In the genomic region with DNA sequence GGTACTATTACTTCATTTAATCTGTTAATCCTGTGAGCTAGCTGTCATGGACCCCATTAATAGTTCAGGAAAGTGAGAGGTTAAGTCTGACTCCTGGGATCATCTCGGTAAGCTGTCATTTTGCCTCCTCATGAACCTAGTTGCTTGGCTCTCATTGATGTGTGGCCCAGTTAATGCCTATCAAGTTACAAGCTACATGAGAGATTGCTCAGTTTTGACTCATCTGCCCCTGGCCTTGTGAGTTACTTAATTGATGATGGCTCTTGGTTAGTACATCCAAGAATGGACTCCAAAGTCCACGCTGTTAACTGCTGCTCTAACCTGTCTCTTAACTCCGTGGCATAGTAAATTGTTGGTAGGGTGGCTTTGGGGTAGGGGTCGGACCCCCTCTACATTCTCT, we compare ENCODE assay signal across 10 cellular contexts. TPM values are rescaled to one million over a fixed set of nuclear protein-coding genes. Genes with fewer than 3 reads are reported as not detected.
DNase-seq lines count a peak whose midpoint lies in the region; ATAC-seq and TF ChIP-seq lines count a peak whose summit lies in the region.
"Had no signal": no experiment of that assay in that cellular context is flagged by ENCODE, and none has a peak within 500 bp of the region (broad histone marks: within the 10 kb centered on the region; RNA-seq: fewer than 3 reads in every experiment).

No MANE protein-coding gene starts in this region.

- TF ChIP-seq CTCF in GM23338 (conservative IDR thresholded peaks at IDR 0.05; ENCODE audit: low read depth in 2 of 2) (no peak), WTC11 (IDR thresholded peaks at IDR 0.05) (no peak), hepatocyte (IDR thresholded peaks at IDR 0.05; ENCODE audit: poor library complexity) (no peak)

- H3K27ac Mint-ChIP-seq in GM23338 (peak overlapping the region; percentile 74; the same call in 1 of the 2 replicates), WTC11 (peak overlapping the region; percentile 63; the same call in 1 of the 2 replicates)

- H3K4me1 Mint-ChIP-seq in GM23338, result peaks cover 78% of the 10 kb centered on the region
- H3K4me1 Mint-ChIP-seq in WTC11, result peaks cover 81% of the 10 kb centered on the region

- 83% methylated on average over 4 of the region's 4 CpGs for WGBS in hepatocyte (ENCODE audit: low lambda C conversion rate, missing lambda C conversion rate)

- peaks cover 21% of the 10 kb centered on the region for H3F3A ChIP-seq in GM23338 (replicated peaks; ENCODE audit: low read depth)

- in situ Hi-C loops in ACHN (cut with HindIII; ENCODE audit: low pct_ligation_motif_present, low pct_unique_long_range_greater_than_20kb, low sequenced_read_pairs), result no loop called here

- H3K27me3 ChIP-seq in GM23338 (ENCODE audit: insufficient read depth), result no peaks in the 10 kb centered on the region
- H3K27me3 ChIP-seq in hepatocyte, result no peaks in the 10 kb centered on the region

- ATAC-seq in GM23338 (no peak), WTC11 (no peak), GM19452 (IDR thresholded peaks at IDR 0.05; ENCODE audit: unreplicated experiment) (no peak), GM21576 (IDR thresholded peaks at IDR 0.05; ENCODE audit: unreplicated experiment) (no peak), GM18907 (IDR thresholded peaks at IDR 0.05; ENCODE audit: unreplicated experiment) (no peak)

- H3K4me1 ChIP-seq in GM23338 (ENCODE audit: insufficient read depth), result peaks cover 89% of the 10 kb centered on the region
- peaks cover 34% of the 10 kb centered on the region for H3K4me1 ChIP-seq in hepatocyte (ENCODE audit: insufficient read depth)

- H3K27me3 Mint-ChIP-seq in GM23338 (ENCODE audit: insufficient read depth, low read depth, poor library complexity) (peaks cover 14% of the 10 kb centered on the region), WTC11 (ENCODE audit: low read depth) (no peaks in the 10 kb centered on the region)

- CTCF ChIA-PET in WTC11 (lab: Charles Lee), result interaction anchor here (1.4 kb wide), 1 partner anchor 129 kb away, joined by 3 read pairs; no protein-coding TSS in a partner anchor

- no peak overlapping the region for H3K4me3 Mint-ChIP-seq in GM23338
- H3K4me3 Mint-ChIP-seq in WTC11, result no peak overlapping the region
- H3K4me3 Mint-ChIP-seq: activated T-cell treated with anti-CD3 and anti-CD28 coated beads, Interleukin-2, amount 50 U/mL, for 4 hours had no signal

- peak; percentile 62 for DNase-seq in ACHN
- no peak for DNase-seq in GM23338 (ENCODE audit: low spot score)
- DNase-seq in WTC11 (ENCODE audit: low spot score), result no peak
- peak; percentile 57 for DNase-seq in hepatocyte (ENCODE audit: low spot score)
- DNase-seq in stimulated activated CD4-positive, alpha-beta T cell treated with anti-CD3 and anti-CD28 coated beads, Interleukin-4, amount 100 ng/mL, for 24 hours, result no peak
- DNase-seq: activated T-cell treated with anti-CD3 and anti-CD28 coated beads, Interleukin-2, amount 50 U/mL, for 4 hours; NCI-H1417 treated with DMSO at 0.1 percent for 48 hours had no signal

- POLR2A ChIA-PET in WTC11 (lab: Charles Lee), result no interaction called here

- no peak overlapping the region for H3K4me3 ChIP-seq in GM23338
- H3K4me3 ChIP-seq in hepatocyte, result no peak overlapping the region

- H2AFZ ChIP-seq in GM23338 (no peak overlapping the region), hepatocyte (no peak overlapping the region)

- no peaks in the 10 kb centered on the region for H3K9me3 Mint-ChIP-seq in GM23338
- H3K9me3 Mint-ChIP-seq in WTC11, result no peaks in the 10 kb centered on the region
- H3K9me3 Mint-ChIP-seq: activated T-cell treated with anti-CD3 and anti-CD28 coated beads, Interleukin-2, amount 50 U/mL, for 4 hours had no signal

- H3K79me2 ChIP-seq in GM23338 (replicated peaks; ENCODE audit: insufficient read depth) (peaks cover 100% of the 10 kb centered on the region), hepatocyte (peaks cover 100% of the 10 kb centered on the region)

- H3K36me3 ChIP-seq in GM23338 (ENCODE audit: insufficient read depth) (no peaks in the 10 kb centered on the region), hepatocyte (replicated peaks; ENCODE audit: insufficient read depth, low read depth) (no peaks in the 10 kb centered on the region)

- no peaks in the 10 kb centered on the region for H3K9me3 ChIP-seq in hepatocyte (ENCODE audit: low read depth)

- H3K9me2 ChIP-seq in GM23338 (ENCODE audit: insufficient read depth) (no peaks in the 10 kb centered on the region), hepatocyte (replicated peaks; ENCODE audit: insufficient read depth) (no peaks in the 10 kb centered on the region)

- H4K20me1 ChIP-seq in GM23338 (replicated peaks; ENCODE audit: insufficient read depth) (peaks cover 94% of the 10 kb centered on the region), hepatocyte (ENCODE audit: insufficient read depth, poor library complexity, severe bottlenecking) (peaks cover 97% of the 10 kb centered on the region)

- H3K27ac ChIP-seq in GM23338 (ENCODE audit: low read depth), result peak overlapping the region; percentile 62
- no peak overlapping the region for H3K27ac ChIP-seq in hepatocyte

- H3K4me2 ChIP-seq in GM23338, result peak overlapping the region; percentile 25; the same call in 1 of the 2 replicates
- no peak overlapping the region for H3K4me2 ChIP-seq in hepatocyte

- H3K36me3 Mint-ChIP-seq in GM23338 (ENCODE audit: low read depth), result peaks cover 16% of the 10 kb centered on the region; the same call in 2 of the 3 replicates
- 0 out of 2 replicates have a peak, but pooled peaks cover 4% of the 10 kb centered on the region for H3K36me3 Mint-ChIP-seq in WTC11

TF ChIP-seq in WTC11, 78 proteins besides CTCF, POLR2A, EP300 and RAD21:
- TF ChIP-seq NFYB (CRISPR knock-in tag; conservative IDR thresholded peaks at IDR 0.05; ENCODE audit: low read depth) (no peak), ZNF396 (CRISPR knock-in tag; IDR thresholded peaks at IDR 0.05; ENCODE audit: borderline replicate concordance) (no peak), ZNF317 (CRISPR knock-in tag; IDR thresholded peaks at IDR 0.05; ENCODE audit: borderline replicate concordance, low read depth) (no peak), ESRRA (CRISPR knock-in tag; IDR thresholded peaks at IDR 0.05; ENCODE audit: borderline replicate concordance) (no peak), ZBTB21 (CRISPR knock-in tag; IDR thresholded peaks at IDR 0.05; ENCODE audit: borderline replicate concordance) (no peak), FOXJ3 (CRISPR knock-in tag; IDR thresholded peaks at IDR 0.05; ENCODE audit: borderline replicate concordance) (no peak)
- TF ChIP-seq, protein P1, sequence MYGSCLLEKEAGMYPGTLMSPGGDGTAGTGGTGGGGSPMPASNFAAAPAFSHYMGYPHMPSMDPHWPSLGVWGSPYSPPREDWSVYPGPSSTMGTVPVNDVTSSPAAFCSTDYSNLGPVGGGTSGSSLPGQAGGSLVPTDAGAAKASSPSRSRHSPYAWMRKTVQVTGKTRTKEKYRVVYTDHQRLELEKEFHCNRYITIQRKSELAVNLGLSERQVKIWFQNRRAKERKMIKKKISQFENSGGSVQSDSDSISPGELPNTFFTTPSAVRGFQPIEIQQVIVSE (CRISPR knock-in tag; IDR thresholded peaks at IDR 0.05; ENCODE audit: borderline replicate concordance), result no peak
- TF ChIP-seq, protein P2, sequence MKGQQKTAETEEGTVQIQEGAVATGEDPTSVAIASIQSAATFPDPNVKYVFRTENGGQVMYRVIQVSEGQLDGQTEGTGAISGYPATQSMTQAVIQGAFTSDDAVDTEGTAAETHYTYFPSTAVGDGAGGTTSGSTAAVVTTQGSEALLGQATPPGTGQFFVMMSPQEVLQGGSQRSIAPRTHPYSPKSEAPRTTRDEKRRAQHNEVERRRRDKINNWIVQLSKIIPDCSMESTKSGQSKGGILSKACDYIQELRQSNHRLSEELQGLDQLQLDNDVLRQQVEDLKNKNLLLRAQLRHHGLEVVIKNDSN (CRISPR knock-in tag; IDR thresholded peaks at IDR 0.05), result no peak

RNA-seq across cellular contexts. Expression of a gene that starts 23.9 kb away (rescaled TPM):
- total RNA-seq in GM23338 (2014; rRNA removed; shearing (Covaris generic)), result 267 and 302 TPM in 2 replicates
- polyA plus RNA-seq in GM23338 (2016; fragmentation: Nextera tagmentation; extraction: Ambion mirVana) (133 and 153 TPM in 2 replicates), hepatocyte (62.9 and 64.7 TPM in 2 replicates)
- total RNA-seq in WTC11 (2021) (360 to 406 TPM (median 378 TPM) in 3 replicates), hepatocyte (68.4 and 75.0 TPM in 2 replicates)

Comparison
In these comparisons a context has a peak if more than half of its experiments do, and no peak if none do; other contexts are left out.
1. DNase-seq: peak in ACHN (single experiment) and hepatocyte (single experiment); none in GM23338 (single experiment), WTC11 (single experiment) and stimulated activated CD4-positive, alpha-beta T cell treated with anti-CD3 and anti-CD28 coated beads, Interleukin-4, amount 100 ng/mL, for 24 hours (single experiment).